12 cellular contexts compared by ENCODE assay signal in genomic region chr9:108543251-108543768, GRCh38.
DNase-seq lines count a peak whose midpoint lies in the region; ATAC-seq and TF ChIP-seq lines count a peak whose summit lies in the region.
"Had no signal": no experiment of that assay in that cellular context is flagged by ENCODE, and none has a peak within 500 bp of the region (broad histone marks: within the 10 kb centered on the region; RNA-seq: fewer than 3 reads in every experiment).

No MANE protein-coding gene starts in this region.

- H3K23ac ChIP-seq in H9 (ENCODE audit: insufficient read length, low read depth, low read length) = no peak overlapping the region
- H3K23ac ChIP-seq in trophoblast cell (ENCODE audit: low read length) = no peak overlapping the region

- TF ChIP-seq CTCF in H9 (conservative IDR thresholded peaks at IDR 0.05) = no peak; the same call in 2 of the 3 replicates

- no peak overlapping the region for H3K4me3 ChIP-seq in trophoblast cell (ENCODE audit: low read depth, low read length)

- peaks cover 13 to 21% of the 10 kb centered on the region in 2 experiments for H3K4me1 Mint-ChIP-seq in H9
- H3K4me1 Mint-ChIP-seq in dendritic cell treated with granulocyte-macrophage colony-stimulating factor and Interleukin-4, amounts not matched to agents 40 ng/mL and 50 ng/mL, for 4 days (ENCODE audit: low read depth) = peaks cover 36% of the 10 kb centered on the region
- H3K4me1 Mint-ChIP-seq in effector memory CD8-positive, alpha-beta T cell (ENCODE audit: low read depth in 2 of 2) = no peaks in the 10 kb centered on the region
- H3K4me1 Mint-ChIP-seq: activated T-helper 17 cell treated with anti-CD3 and anti-CD28 coated beads, Interleukin-2, amount 50 U/mL, for 72 hours had no signal

- H2BK12ac ChIP-seq in H9 (ENCODE audit: insufficient read length, low read depth, low read length) (no peak overlapping the region), trophoblast cell (ENCODE audit: low read length) (no peak overlapping the region)

- no peak overlapping the region for H2BK15ac ChIP-seq in H9 (ENCODE audit: low read depth, low read length)

- no peak overlapping the region for H3K4me2 ChIP-seq in H9 (ENCODE audit: insufficient read depth, insufficient read length, low read length)
- no peak overlapping the region for H3K4me2 ChIP-seq in trophoblast cell (ENCODE audit: low read length)

- DNase-seq in H9 (peak; percentile 49), NCI-H146 treated with DMSO at 0.1 percent for 48 hours (lab: John Stamatoyannopoulos, UW; ENCODE audit: unreplicated experiment) (peak; percentile 18), trophoblast cell (peak; percentile 54 to 64), DMS153 (lab: John Stamatoyannopoulos, UW) (no peak), NCI-H510A (lab: John Stamatoyannopoulos, UW) (no peak)
- no peak for DNase-seq in effector memory CD8-positive, alpha-beta T cell
- DNase-seq: DMS79 treated with DMSO at 0.1 percent for 48 hours, NCI-H1048, WERI-Rb-1 had no signal

- no peak overlapping the region for H4K12ac ChIP-seq in trophoblast cell (ENCODE audit: low read depth, low read length)

- no peak overlapping the region for H3K56ac ChIP-seq in H9 (ENCODE audit: insufficient read length, low read depth, low read length)

- H3T11ph ChIP-seq in H9 (ENCODE audit: low read length) = no peak overlapping the region

- no peak overlapping the region for H3K4ac ChIP-seq in H9 (ENCODE audit: low read depth, low read length)
- H3K4ac ChIP-seq in trophoblast cell (ENCODE audit: low read depth, low read length) = no peak overlapping the region

- no peaks in the 10 kb centered on the region for H3K36me3 Mint-ChIP-seq in H9 (ENCODE audit: insufficient read depth in 1 of 3, low read depth in 3 of 3)
- H3K36me3 Mint-ChIP-seq in dendritic cell treated with granulocyte-macrophage colony-stimulating factor and Interleukin-4, amounts not matched to agents 40 ng/mL and 50 ng/mL, for 4 days (ENCODE audit: low read depth) = no peaks in the 10 kb centered on the region
- no peaks in the 10 kb centered on the region for H3K36me3 Mint-ChIP-seq in effector memory CD8-positive, alpha-beta T cell (ENCODE audit: insufficient read depth)

- H4K20me1 ChIP-seq in H9 (ENCODE audit: control insufficient read depth, insufficient read depth, insufficient read length) = no peaks in the 10 kb centered on the region

- no peak overlapping the region for H2BK20ac ChIP-seq in H9 (ENCODE audit: low read depth, low read length, poor library complexity, severe bottlenecking)

- H3K9me3 ChIP-seq in H9 (ENCODE audit: control insufficient read depth, low read depth, low read length) = no peaks in the 10 kb centered on the region
- H3K9me3 ChIP-seq in trophoblast cell (ENCODE audit: insufficient read depth, low read depth, low read length) = no peaks in the 10 kb centered on the region

- no peak overlapping the region for H2BK5ac ChIP-seq in H9 (ENCODE audit: insufficient read length, low read length)
- H2BK5ac ChIP-seq in trophoblast cell (ENCODE audit: low read depth, low read length, poor library complexity) = no peak overlapping the region

- no peak for ATAC-seq in effector memory CD8-positive, alpha-beta T cell (replicated peaks)
- no peak for ATAC-seq in GM19397 (IDR thresholded peaks at IDR 0.05; ENCODE audit: unreplicated experiment)
- ATAC-seq: activated T-helper 17 cell treated with anti-CD3 and anti-CD28 coated beads, Interleukin-2, amount 50 U/mL, for 72 hours had no signal

- H3K9ac ChIP-seq in H9 (ENCODE audit: extremely low read depth, insufficient read length, low read length) = no peak overlapping the region
- no peak overlapping the region for H3K9ac ChIP-seq in trophoblast cell (ENCODE audit: low read length)

- H3K18ac ChIP-seq in H9 (ENCODE audit: insufficient read length, low read depth, low read length) (no peak overlapping the region), trophoblast cell (ENCODE audit: low read length) (no peak overlapping the region)

- H3K23me2 ChIP-seq in H9 (ENCODE audit: insufficient read length, low read depth, low read length, poor library complexity, severe bottlenecking) = no peaks in the 10 kb centered on the region

- H2AK5ac ChIP-seq in H9 (ENCODE audit: insufficient read length, low read length) (no peak overlapping the region), trophoblast cell (ENCODE audit: low read length) (no peak overlapping the region)

- H4K91ac ChIP-seq in H9 (ENCODE audit: insufficient read length, low read depth, low read length) (no peak overlapping the region), trophoblast cell (ENCODE audit: low read depth, low read length) (no peak overlapping the region)

- H3K27me3 Mint-ChIP-seq in H9 (ENCODE audit: low read depth) = no peaks in the 10 kb centered on the region; the same call in 1 of the 2 replicates
- H3K27me3 Mint-ChIP-seq in dendritic cell treated with granulocyte-macrophage colony-stimulating factor and Interleukin-4, amounts not matched to agents 40 ng/mL and 50 ng/mL, for 4 days = peaks cover 5% of the 10 kb centered on the region
- H3K27me3 Mint-ChIP-seq in effector memory CD8-positive, alpha-beta T cell = no peaks in the 10 kb centered on the region
- H3K27me3 Mint-ChIP-seq: activated T-helper 17 cell treated with anti-CD3 and anti-CD28 coated beads, Interleukin-2, amount 50 U/mL, for 72 hours had no signal

- H4K8ac ChIP-seq in H9 (replicated peaks; ENCODE audit: insufficient read length, low read depth, low read length) (no peak overlapping the region), trophoblast cell (ENCODE audit: low read depth, low read length) (no peak overlapping the region)

- H3K4me1 ChIP-seq in H9 (ENCODE audit: insufficient read depth, low read length) (no peaks in the 10 kb centered on the region), trophoblast cell (ENCODE audit: control insufficient read depth in 1 of 2, insufficient read depth in 2 of 2, low read length in 2 of 2) (peaks cover 0 to 2% of the 10 kb centered on the region in 2 experiments)

- H3K27ac ChIP-seq in H9 (ENCODE audit: insufficient read length, low read depth, low read length) (no peak overlapping the region), trophoblast cell (ENCODE audit: low read depth, low read length) (no peak overlapping the region)
- H3K27ac ChIP-seq: WERI-Rb-1 had no signal

- H2BK120ac ChIP-seq in H9 (ENCODE audit: low read depth, low read length, poor library complexity, severe bottlenecking) (no peak overlapping the region), trophoblast cell (ENCODE audit: insufficient read depth, low read length, poor library complexity) (no peak overlapping the region)

- H3K4me3 Mint-ChIP-seq in H9 = no peak overlapping the region
- H3K4me3 Mint-ChIP-seq in dendritic cell treated with granulocyte-macrophage colony-stimulating factor and Interleukin-4, amounts not matched to agents 40 ng/mL and 50 ng/mL, for 4 days = no peak overlapping the region
- no peak overlapping the region for H3K4me3 Mint-ChIP-seq in effector memory CD8-positive, alpha-beta T cell
- H3K4me3 Mint-ChIP-seq: activated T-helper 17 cell treated with anti-CD3 and anti-CD28 coated beads, Interleukin-2, amount 50 U/mL, for 72 hours had no signal

- no CpG with 5 or more reads among the region's 5 CpGs for WGBS in H9 (ENCODE audit: extremely low coverage, insufficient read length, low lambda C conversion rate)
- no CpG with 5 or more reads among the region's 5 CpGs for WGBS in trophoblast cell (ENCODE audit: extremely low coverage, insufficient coverage, insufficient read length)

- H3K27ac Mint-ChIP-seq in H9 = peak overlapping the region in 1 of 3 experiments; percentile 74; a peak in 1 of 7 replicates
- peak overlapping the region; percentile 37 for H3K27ac Mint-ChIP-seq in dendritic cell treated with granulocyte-macrophage colony-stimulating factor and Interleukin-4, amounts not matched to agents 40 ng/mL and 50 ng/mL, for 4 days
- H3K27ac Mint-ChIP-seq in effector memory CD8-positive, alpha-beta T cell = no peak overlapping the region
- H3K27ac Mint-ChIP-seq: activated T-helper 17 cell treated with anti-CD3 and anti-CD28 coated beads, Interleukin-2, amount 50 U/mL, for 72 hours had no signal

- intact Hi-C loops in dendritic cell treated with granulocyte-macrophage colony-stimulating factor and Interleukin-4, amounts not matched to agents 40 ng/mL and 50 ng/mL, for 4 days (cut with micrococcal nuclease) = no loop called here

- H2AFZ ChIP-seq in H9 (ENCODE audit: low read length) (no peak overlapping the region), trophoblast cell (ENCODE audit: insufficient read depth, low read length, poor library complexity) (no peak overlapping the region)

- H3K36me3 ChIP-seq in trophoblast cell (ENCODE audit: control insufficient read depth in 1 of 2, insufficient read depth in 2 of 2, low read length in 2 of 2) = no peaks in the 10 kb centered on the region
- H3K36me3 ChIP-seq: WERI-Rb-1 had no signal

- no peaks in the 10 kb centered on the region for H3K27me3 ChIP-seq in H9 (ENCODE audit: insufficient read depth, low read length)
- no peaks in the 10 kb centered on the region for H3K27me3 ChIP-seq in trophoblast cell (ENCODE audit: insufficient read depth, low read length)

- H3K9me3 Mint-ChIP-seq in H9 = peaks cover 0 to 3% of the 10 kb centered on the region in 2 experiments; a peak in 1 of 5 replicates
- no peaks in the 10 kb centered on the region for H3K9me3 Mint-ChIP-seq in dendritic cell treated with granulocyte-macrophage colony-stimulating factor and Interleukin-4, amounts not matched to agents 40 ng/mL and 50 ng/mL, for 4 days
- H3K9me3 Mint-ChIP-seq in effector memory CD8-positive, alpha-beta T cell = peaks cover 2 to 6% of the 10 kb centered on the region in 2 donors

- no peaks in the 10 kb centered on the region for H3K79me1 ChIP-seq in H9 (ENCODE audit: insufficient read depth, low read depth, low read length, poor library complexity, severe bottlenecking)
- no peaks in the 10 kb centered on the region for H3K79me1 ChIP-seq in trophoblast cell (ENCODE audit: low read length)

- H3K79me2 ChIP-seq in H9 (ENCODE audit: insufficient read depth, low read length) (no peaks in the 10 kb centered on the region), trophoblast cell (ENCODE audit: control insufficient read depth, insufficient read depth, low read length, poor library complexity) (no peaks in the 10 kb centered on the region)

- H3K14ac ChIP-seq in H9 (ENCODE audit: insufficient read depth, low read length) (no peak overlapping the region), trophoblast cell (ENCODE audit: low read length) (no peak overlapping the region)

- H4K5ac ChIP-seq in H9 (ENCODE audit: insufficient read length, low read depth, low read length) = no peak overlapping the region

Comparison
In these comparisons a context has a peak if more than half of its experiments do, and no peak if none do; other contexts are left out.
1. DNase-seq: peak in H9 (single experiment), NCI-H146 treated with DMSO at 0.1 percent for 48 hours (single experiment) and trophoblast cell (2 of 2); none in effector memory CD8-positive, alpha-beta T cell (0 of 3), DMS153 (single experiment) and NCI-H510A (single experiment).